Comparison of ENCODE assay signal across 1 cellular context in genomic region chr5:170522211-170523128, GRCh38.
TF ChIP-seq lines count a peak whose summit lies in the region.

No MANE protein-coding gene starts in this region.

TF ChIP-seq in GM23338, 12 proteins besides CTCF, POLR2A, EP300 and RAD21 (continued from another document):
- no peak for TF ChIP-seq ZNF462 (CRISPR knock-in tag; IDR thresholded peaks at IDR 0.05)
